In the genomic region with DNA sequence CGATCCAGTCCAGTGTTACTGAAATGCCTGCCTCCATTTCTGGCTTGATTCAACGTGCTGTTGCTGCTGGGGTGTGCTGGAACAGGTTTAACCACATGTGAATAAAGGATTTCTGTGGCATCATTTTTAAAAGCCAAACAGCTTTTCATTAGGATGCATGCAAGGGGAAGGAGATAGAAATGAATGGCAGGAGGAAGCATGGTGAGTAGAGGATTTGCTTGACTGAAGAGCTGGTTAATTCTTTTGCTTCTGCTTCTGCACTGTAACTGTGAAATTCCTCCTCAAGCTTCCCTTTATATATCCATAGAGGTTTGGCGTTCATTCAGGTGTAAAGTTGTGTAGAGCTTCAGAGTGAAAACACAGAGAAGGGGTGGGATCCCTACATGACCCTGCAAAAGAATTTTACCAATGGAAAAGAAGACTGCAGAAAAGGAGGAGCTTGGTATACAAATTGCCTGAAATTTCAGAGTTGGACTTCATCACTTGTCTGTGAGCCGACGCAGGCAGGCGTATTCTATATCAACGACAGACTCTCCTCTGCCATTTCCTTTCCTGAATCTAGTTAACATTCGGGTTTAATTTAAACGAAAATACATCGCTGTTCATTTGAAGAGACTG, we compare ENCODE assay signal across 8 cellular contexts. TPM values are rescaled to one million over a fixed set of nuclear protein-coding genes. Genes with fewer than 3 reads are reported as not detected.
DNase-seq lines count a peak whose midpoint lies in the region; ATAC-seq, FAIRE-seq and TF ChIP-seq lines count a peak whose summit lies in the region.
"Had no signal": no experiment of that assay in that cellular context is flagged by ENCODE, and none has a peak within 500 bp of the region (broad histone marks: within the 10 kb centered on the region; RNA-seq: fewer than 3 reads in every experiment).

A gene with protein sequence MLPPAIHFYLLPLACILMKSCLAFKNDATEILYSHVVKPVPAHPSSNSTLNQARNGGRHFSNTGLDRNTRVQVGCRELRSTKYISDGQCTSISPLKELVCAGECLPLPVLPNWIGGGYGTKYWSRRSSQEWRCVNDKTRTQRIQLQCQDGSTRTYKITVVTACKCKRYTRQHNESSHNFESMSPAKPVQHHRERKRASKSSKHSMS (minus strand): TSS at position 270 of the 618 bp plus-strand sequence. CDS start 70 bp downstream, at position 200.

- no peaks in the 10 kb centered on the region for H3K79me2 ChIP-seq in keratinocyte (ENCODE audit: control insufficient read depth, insufficient read depth, low read length)

- H3K9me3 ChIP-seq in MG63 (no peaks in the 10 kb centered on the region), body of pancreas (no peaks in the 10 kb centered on the region), keratinocyte (ENCODE audit: control insufficient read depth, low read depth, low read length) (no peaks in the 10 kb centered on the region), gastrocnemius medialis (no peaks in the 10 kb centered on the region)
- H3K9me3 ChIP-seq: psoas muscle had no signal

- FAIRE-seq in keratinocyte (lab: Jason Lieb, UNC): peak; percentile 29

- H3K4me3 ChIP-seq in MG63 (0 out of 2 replicates have a peak within 1 kb of the TSS, but pooled peaks have one; percentile 6), body of pancreas (no peak within 1 kb of the TSS), keratinocyte (ENCODE audit: control insufficient read depth in 2 of 3, extremely low read depth in 1 of 3, insufficient read depth in 2 of 3, low read depth in 1 of 3, low read length in 3 of 3) (peak within 1 kb of the TSS in 2 of 3 experiments; percentile 6 to 37), gastrocnemius medialis (no peak within 1 kb of the TSS)
- H3K4me3 ChIP-seq: psoas muscle had no signal

- in situ Hi-C loops in gastrocnemius medialis (cut with MboI; ENCODE audit: low sequenced_read_pairs in 4 of 4): loop anchor here in 1 of 4 donors (25.0 kb wide), 1 partner anchor 97 kb away; no protein-coding TSS in a partner anchor

- no peak for TF ChIP-seq POLR2A in body of pancreas (IDR thresholded peaks at IDR 0.05)
- no peak for TF ChIP-seq POLR2A in gastrocnemius medialis (IDR thresholded peaks at IDR 0.05)

- peak within 1 kb of the TSS; percentile 94 for H2AFZ ChIP-seq in keratinocyte (ENCODE audit: control insufficient read depth, low read length)

- no peaks in the 10 kb centered on the region for H3K9me1 ChIP-seq in keratinocyte (ENCODE audit: control insufficient read depth, extremely low read depth, insufficient read depth, low read length)

- no peak within 1 kb of the TSS for H3K27ac ChIP-seq in body of pancreas
- no peak within 1 kb of the TSS for H3K27ac ChIP-seq in keratinocyte (ENCODE audit: control insufficient read depth, insufficient read depth, low read length)
- H3K27ac ChIP-seq in gastrocnemius medialis: no peak within 1 kb of the TSS
- H3K27ac ChIP-seq: psoas muscle had no signal

- ATAC-seq in body of pancreas: peak; percentile 42
- no peak for ATAC-seq in gastrocnemius medialis
- no peak for ATAC-seq in GM21529 (IDR thresholded peaks at IDR 0.05; ENCODE audit: unreplicated experiment)
- ATAC-seq: psoas muscle had no signal

- H3K4me1 ChIP-seq in body of pancreas (peaks cover 5% of the 10 kb centered on the region), keratinocyte (ENCODE audit: control insufficient read depth, extremely low read depth, insufficient read depth, low read length) (peaks cover 22% of the 10 kb centered on the region), gastrocnemius medialis (no peaks in the 10 kb centered on the region)
- H3K4me1 ChIP-seq: psoas muscle had no signal

- H3K36me3 ChIP-seq in MG63 (no peaks in the 10 kb centered on the region), body of pancreas (replicated peaks in 1 of 2; ENCODE audit: insufficient read depth in 1 of 2, low read depth in 2 of 2) (no peaks in the 10 kb centered on the region), keratinocyte (ENCODE audit: control insufficient read depth in 2 of 2, extremely low read depth in 1 of 2, insufficient read depth in 2 of 2, low read length in 2 of 2) (no peaks in the 10 kb centered on the region), gastrocnemius medialis (no peaks in the 10 kb centered on the region)

- H3K9ac ChIP-seq in keratinocyte (ENCODE audit: control insufficient read depth, extremely low read depth, insufficient read depth, low read length): no peak within 1 kb of the TSS

- intact Hi-C loops in body of pancreas (cut with DNase I) (no loop called here), gastrocnemius medialis (cut with DNase I; ENCODE audit: low total_unique reads) (no loop called here)

- dilution Hi-C loops in keratinocyte (cut with MboI; ENCODE audit: extremely low pct_ligation_motif_present, low sequenced_read_pairs): no loop called here

- H3K27me3 ChIP-seq in MG63: 0 out of 2 replicates have a peak, but pooled peaks cover 3% of the 10 kb centered on the region
- H3K27me3 ChIP-seq in body of pancreas: no peaks in the 10 kb centered on the region
- no peaks in the 10 kb centered on the region for H3K27me3 ChIP-seq in keratinocyte (ENCODE audit: control insufficient read depth, extremely low read depth, insufficient read depth, low read length)
- H3K27me3 ChIP-seq in gastrocnemius medialis: no peaks in the 10 kb centered on the region

- no peak for TF ChIP-seq CTCF in body of pancreas (IDR thresholded peaks at IDR 0.05)
- TF ChIP-seq CTCF in keratinocyte (optimal IDR thresholded peaks at IDR 0.05 in 1 of 3, IDR thresholded peaks at IDR 0.05 in 1 of 3, conservative IDR thresholded peaks at IDR 0.05 in 1 of 3; ENCODE audit: extremely low read depth in 1 of 3, insufficient read depth in 2 of 3, low read length in 3 of 3): no peak
- TF ChIP-seq CTCF in gastrocnemius medialis (IDR thresholded peaks at IDR 0.05 in 4 of 5, conservative IDR thresholded peaks at IDR 0.05 in 1 of 5): no peak

- WGBS in body of pancreas, 2 donors: 7 to 11% methylated on average over 10 of the region's 10 CpGs

- H4K20me1 ChIP-seq in keratinocyte (ENCODE audit: control insufficient read depth, extremely low read depth, insufficient read depth, low read length): no peaks in the 10 kb centered on the region

- DNase-seq in MG63 (no peak), body of pancreas (peak in 1 of 4 donors; percentile 7), keratinocyte (ENCODE audit: low read depth, low spot score) (no peak), superior temporal gyrus (ENCODE audit: extremely low spot score) (peak; percentile 57), gastrocnemius medialis (no peak), A172 (ENCODE audit: low spot score) (no peak)
- DNase-seq: psoas muscle had no signal

- H3K4me2 ChIP-seq in keratinocyte (ENCODE audit: control insufficient read depth, extremely low read depth, insufficient read depth, low read depth, low read length): peak within 1 kb of the TSS; percentile 77

RNA-seq across cellular contexts. Expression of the gene that starts here (rescaled TPM):
- not detected in 2 replicates for total RNA-seq in MG63 (2014; rRNA removed; shearing (Covaris generic); ENCODE audit: low replicate concordance)
- total RNA-seq in body of pancreas: not detected
- polyA plus RNA-seq in keratinocyte: 0.31 to 0.63 TPM (median 0.32 TPM) in 3 replicates
- not detected for polyA plus RNA-seq in keratinocyte (2011; ENCODE audit: low read depth)
- 0.22 and 0.23 TPM in 2 replicates for polyA plus RNA-seq in keratinocyte (2011; cell fraction: cytosol; rRNA removed)
- polyA plus RNA-seq in keratinocyte (2011; cell fraction: nucleus; rRNA removed): 0.16 and 0.22 TPM in 2 replicates
- polyA plus RNA-seq in keratinocyte (2012; ENCODE audit: low replicate concordance): 0.15 TPM in 1 of 2 replicates, not detected in the other
- polyA minus RNA-seq in keratinocyte: not detected in 3 replicates
- polyA minus RNA-seq in keratinocyte (2011; cell fraction: cytosol; rRNA and poly(A)+ RNA removed): not detected
- not detected in 2 replicates for polyA minus RNA-seq in keratinocyte (2011; cell fraction: nucleus; rRNA and poly(A)+ RNA removed)
- not detected for total RNA-seq in gastrocnemius medialis
- not detected in 2 replicates for total RNA-seq in A172 (2014; rRNA removed; shearing (Covaris generic))

Comparison
In these comparisons a context has a peak if more than half of its experiments do, and no peak if none do; other contexts are left out.
1. Peak in ATAC-seq in body of pancreas; RNA of the gene not detected or under 1 TPM.
2. H3K4me3 ChIP-seq: peak in MG63 (single experiment) and keratinocyte (2 of 3); none in body of pancreas (0 of 2) and gastrocnemius medialis (0 of 4).